ENCODE assay signal across 7 cellular contexts in genomic region chr7:110131344-110131743, GRCh38.
"Had no signal": no experiment of that assay in that cellular context is flagged by ENCODE, and none has a peak within 500 bp of the region (broad histone marks: within the 10 kb centered on the region; RNA-seq: fewer than 3 reads in every experiment).

No MANE protein-coding gene starts in this region.

- FAIRE-seq: HepG2, HTR-8/SVneo, K562 had no signal

- H3K4me3 ChIP-seq: K562 had no signal

- H3K9ac ChIP-seq: KMS-11 had no signal

- H3K27ac ChIP-seq: HL-60, KMS-11 had no signal

- DNase-seq: KBM-7, KG1 had no signal

- ATAC-seq: HepG2, K562 had no signal

- H3K4me2 ChIP-seq: KMS-11 had no signal
